ENCODE assay signal across 17 cellular contexts in the genomic region with DNA sequence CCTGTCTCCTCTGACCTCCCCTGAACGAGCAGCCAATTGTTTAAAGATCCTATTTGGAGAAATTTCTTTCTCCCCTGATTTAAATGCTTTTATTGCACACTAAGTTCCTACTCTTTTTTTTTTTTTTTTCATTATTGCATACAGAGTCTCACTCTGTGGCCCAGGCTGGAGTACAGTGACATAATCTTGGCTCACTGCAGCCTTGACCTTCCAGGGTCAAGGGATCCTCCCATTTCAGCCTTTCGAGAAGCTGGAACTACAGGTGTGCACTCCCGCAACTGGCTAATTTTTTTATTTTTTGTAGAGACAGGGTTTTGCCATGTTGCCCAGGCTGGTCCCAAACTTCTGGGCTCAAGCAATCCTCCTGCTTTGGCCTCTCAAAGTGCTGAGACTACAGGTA. TPM values are rescaled to one million over a fixed set of nuclear protein-coding genes. Genes with fewer than 3 reads are reported as not detected.
"Had no signal": no experiment of that assay in that cellular context is flagged by ENCODE, and none has a peak within 500 bp of the region (broad histone marks: within the 10 kb centered on the region; RNA-seq: fewer than 3 reads in every experiment).

No MANE protein-coding gene starts in this region.

- H3K27ac ChIP-seq: ascending aorta, testis had no signal

- H3K4me1 ChIP-seq: ascending aorta had no signal

- H3K9me3 ChIP-seq: ascending aorta, lower lobe of right lung, SK-N-SH, testis, upper lobe of right lung had no signal

- DNase-seq: activated CD4-positive, alpha-beta T cell treated with anti-CD3 and anti-CD28 coated beads, Interleukin-2, amount 50 U/mL, for 1 hour; activated gamma-delta T cell; activated naive CD8-positive, alpha-beta T cell treated with anti-CD3 and anti-CD28 coated beads, Interleukin-2, amount 50 U/mL, for 24 hours; activated T-cell treated with anti-CD3 and anti-CD28 coated beads, Interleukin-2, amount 50 U/mL, for 4 hours; foreskin melanocyte; kidney; lower lobe of right lung; occipital lobe; SK-N-SH; stimulated activated CD4-positive, alpha-beta T cell treated with anti-CD3 and anti-CD28 coated beads, Interleukin-2, amount 100 ng/mL, for 48 hours; testis; upper lobe of right lung had no signal

- H3K36me3 ChIP-seq: ascending aorta, lower lobe of right lung, upper lobe of right lung had no signal

- H3K36me3 Mint-ChIP-seq: WTC11 had no signal

- ATAC-seq: activated naive CD8-positive, alpha-beta T cell treated with anti-CD3 and anti-CD28 coated beads, Interleukin-2, amount 50 U/mL, for 24 hours; activated T-cell treated with anti-CD3 and anti-CD28 coated beads, Interleukin-2, amount 50 U/mL, for 4 hours; lower lobe of right lung; upper lobe of right lung; WTC11 had no signal

- H3K4me3 Mint-ChIP-seq: activated naive CD8-positive, alpha-beta T cell treated with anti-CD3 and anti-CD28 coated beads, Interleukin-2, amount 50 U/mL, for 24 hours; nephron; stimulated activated naive CD8-positive, alpha-beta T cell treated with anti-CD3 and anti-CD28 coated beads, Interleukin-15, Interleukin-2, amounts not matched to agents 100 ng/mL and 50 ng/mL, for 24 hours; WTC11 had no signal

- H3K9me3 Mint-ChIP-seq: nephron had no signal

- H3K27me3 Mint-ChIP-seq: activated naive CD8-positive, alpha-beta T cell treated with anti-CD3 and anti-CD28 coated beads, Interleukin-2, amount 50 U/mL, for 24 hours; stimulated activated naive CD8-positive, alpha-beta T cell treated with anti-CD3 and anti-CD28 coated beads, Interleukin-15, Interleukin-2, amounts not matched to agents 100 ng/mL and 50 ng/mL, for 24 hours had no signal

- H3K27me3 ChIP-seq: ascending aorta, testis, upper lobe of right lung had no signal

- H3K27ac Mint-ChIP-seq: progenitor cell of endocrine pancreas, WTC11 had no signal

- H3K4me3 ChIP-seq: ascending aorta, lower lobe of right lung, testis, upper lobe of right lung had no signal

RNA-seq across cellular contexts. Expression of a gene that starts 5.2 kb away (rescaled TPM):
- total RNA-seq: progenitor cell of endocrine pancreas had no signal
